32 cellular contexts compared by ENCODE assay signal in the genomic region with DNA sequence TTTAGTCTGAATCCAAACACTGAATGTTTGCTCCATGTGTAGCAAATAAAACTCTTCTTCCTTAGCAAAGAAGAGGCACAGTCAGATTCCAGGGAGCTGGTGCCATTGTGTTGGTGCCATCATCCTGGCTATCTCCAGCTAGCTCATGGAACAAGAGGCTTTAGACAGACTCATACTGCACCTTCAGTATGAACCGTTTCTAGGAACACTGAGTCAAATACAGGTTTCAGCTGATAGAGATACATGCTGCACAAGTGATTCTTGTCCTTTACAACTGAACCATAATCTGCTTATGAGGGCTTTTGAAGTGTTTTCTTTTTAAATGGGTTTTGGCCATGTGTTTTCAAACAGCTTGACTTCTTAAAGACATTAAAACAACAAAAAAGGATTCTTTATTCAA.
"Had no signal": no experiment of that assay in that cellular context is flagged by ENCODE, and none has a peak within 500 bp of the region (broad histone marks: within the 10 kb centered on the region; RNA-seq: fewer than 3 reads in every experiment).

No MANE protein-coding gene starts in this region.

- H3K27me3 ChIP-seq: ascending aorta, breast epithelium, cardiac muscle cell, colonic mucosa, heart left ventricle had no signal

- DNase-seq: activated B cell treated with CpG ODN at 0.5 μM for 24 hours; activated CD4-positive, alpha-beta memory T cell treated with anti-CD3 and anti-CD28 coated beads, Interleukin-2, amount 10 ng/mL, durations not matched to agents 7 days and 5 days; activated CD4-positive, alpha-beta T cell treated with anti-CD3 and anti-CD28 coated beads, Interleukin-2, amount 10 ng/mL, durations not matched to agents 7 days and 5 days; activated CD4-positive, alpha-beta T cell treated with anti-CD3 and anti-CD28 coated beads, Interleukin-2, amount 50 U/mL, for 4 hours; activated CD8-positive, alpha-beta memory T cell treated with anti-CD3 and anti-CD28 coated beads, Interleukin-2, amount 50 U/mL, for 48 hours; activated gamma-delta T cell; activated naive CD4-positive, alpha-beta T cell; activated naive CD4-positive, alpha-beta T cell treated with anti-CD3 and anti-CD28 coated beads, Interleukin-2, amount 10 ng/mL, durations not matched to agents 7 days and 5 days; activated naive CD8-positive, alpha-beta T cell treated with anti-CD3 and anti-CD28 coated beads, Interleukin-2, amount 10 ng/mL, durations not matched to agents 7 days and 5 days; activated T-cell treated with anti-CD3 and anti-CD28 coated beads for 4 hours; activated T-cell treated with anti-CD3 and anti-CD28 coated beads, Interleukin-2, amount 50 U/mL, for 24 hours; central memory CD4-positive, alpha-beta T cell; cerebellar nuclear complex; colonic mucosa; effector CD8-positive, alpha-beta T cell; endodermal cell; foreskin fibroblast; glutamatergic neuron; heart left ventricle; hypothalamus; T-helper 17 cell; T1000; WERI-Rb-1 had no signal

- H3K27me3 Mint-ChIP-seq: activated B cell treated with CpG ODN at 0.5 μM for 24 hours; activated CD4-positive, alpha-beta memory T cell treated with anti-CD3 and anti-CD28 coated beads, Interleukin-2, amount 10 ng/mL, durations not matched to agents 7 days and 5 days; activated CD4-positive, alpha-beta T cell treated with anti-CD3 and anti-CD28 coated beads, Interleukin-2, amount 10 ng/mL, durations not matched to agents 7 days and 5 days; activated naive CD4-positive, alpha-beta T cell treated with anti-CD3 and anti-CD28 coated beads, Interleukin-2, amount 10 ng/mL, durations not matched to agents 7 days and 5 days; activated naive CD8-positive, alpha-beta T cell treated with anti-CD3 and anti-CD28 coated beads, Interleukin-2, amount 10 ng/mL, durations not matched to agents 7 days and 5 days; activated T-cell treated with anti-CD3 and anti-CD28 coated beads, Interleukin-2, amount 50 U/mL, for 24 hours; brain; T-helper 17 cell had no signal

- ATAC-seq: activated CD4-positive, CD25-positive, alpha-beta regulatory T cell treated with anti-CD3 and anti-CD28 coated beads, Interleukin-2, amount 50 U/mL, for 24 hours; esophagus mucosa; heart left ventricle; T-helper 17 cell had no signal

- H3K4me1 Mint-ChIP-seq: activated CD4-positive, alpha-beta memory T cell treated with anti-CD3 and anti-CD28 coated beads, Interleukin-2, amount 10 ng/mL, durations not matched to agents 7 days and 5 days; activated naive CD4-positive, alpha-beta T cell treated with anti-CD3 and anti-CD28 coated beads, Interleukin-2, amount 10 ng/mL, durations not matched to agents 7 days and 5 days; activated naive CD8-positive, alpha-beta T cell treated with anti-CD3 and anti-CD28 coated beads, Interleukin-2, amount 10 ng/mL, durations not matched to agents 7 days and 5 days; endodermal cell had no signal

- H3K9me3 Mint-ChIP-seq: activated B cell treated with CpG ODN at 0.5 μM for 24 hours; activated CD4-positive, alpha-beta memory T cell treated with anti-CD3 and anti-CD28 coated beads, Interleukin-2, amount 10 ng/mL, durations not matched to agents 7 days and 5 days; activated CD4-positive, alpha-beta T cell treated with anti-CD3 and anti-CD28 coated beads, Interleukin-2, amount 10 ng/mL, durations not matched to agents 7 days and 5 days; activated naive CD4-positive, alpha-beta T cell treated with anti-CD3 and anti-CD28 coated beads, Interleukin-2, amount 10 ng/mL, durations not matched to agents 7 days and 5 days; activated naive CD4-positive, alpha-beta T cell treated with anti-CD3 and anti-CD28 coated beads, Interleukin-2, amount 50 U/mL, for 72 hours; activated naive CD8-positive, alpha-beta T cell treated with anti-CD3 and anti-CD28 coated beads, Interleukin-2, amount 10 ng/mL, durations not matched to agents 7 days and 5 days; activated T-cell treated with anti-CD3 and anti-CD28 coated beads, Interleukin-2, amount 50 U/mL, for 24 hours; activated T-helper 1 cell treated with anti-CD3 and anti-CD28 coated beads, Interleukin-12 subunit alpha, Interleukin-12 subunit beta, Interleukin-2, Interleukin-4 antibody, amounts not matched to agents 30 ng/mL and 10 ng/mL and 1 ng/mL, durations not matched to agents 14 hours and 24 hours and 36 hours; brain; endodermal cell; T-helper 2 cell treated with Interferon-gamma antibody and Interleukin-4, amounts not matched to agents 5 μg/mL and 100 μg/mL, for 36 hours had no signal

- H3K27ac Mint-ChIP-seq: activated B cell treated with CpG ODN at 0.5 μM for 24 hours; activated CD4-positive, alpha-beta memory T cell treated with anti-CD3 and anti-CD28 coated beads, Interleukin-2, amount 10 ng/mL, durations not matched to agents 7 days and 5 days; activated CD4-positive, alpha-beta T cell treated with anti-CD3 and anti-CD28 coated beads, Interleukin-2, amount 10 ng/mL, durations not matched to agents 7 days and 5 days; activated naive CD4-positive, alpha-beta T cell treated with anti-CD3 and anti-CD28 coated beads, Interleukin-2, amount 10 ng/mL, durations not matched to agents 7 days and 5 days; activated naive CD4-positive, alpha-beta T cell treated with anti-CD3 and anti-CD28 coated beads, Interleukin-2, amount 50 U/mL, for 72 hours; activated naive CD8-positive, alpha-beta T cell treated with anti-CD3 and anti-CD28 coated beads, Interleukin-2, amount 10 ng/mL, durations not matched to agents 7 days and 5 days; activated T-cell treated with anti-CD3 and anti-CD28 coated beads, Interleukin-2, amount 50 U/mL, for 24 hours; activated T-helper 1 cell treated with anti-CD3 and anti-CD28 coated beads, Interleukin-12 subunit alpha, Interleukin-12 subunit beta, Interleukin-2, Interleukin-4 antibody, amounts not matched to agents 30 ng/mL and 10 ng/mL and 1 ng/mL, durations not matched to agents 14 hours and 24 hours and 36 hours; endodermal cell; T-helper 17 cell; T-helper 2 cell treated with Interferon-gamma antibody and Interleukin-4, amounts not matched to agents 5 μg/mL and 100 μg/mL, for 36 hours had no signal

- H3K36me3 ChIP-seq: breast epithelium had no signal

- H3K4me3 ChIP-seq: ascending aorta, breast epithelium, cardiac muscle cell, colonic mucosa, heart left ventricle had no signal

- H3K9me3 ChIP-seq: ascending aorta, breast epithelium, colonic mucosa, heart left ventricle had no signal

- H3K4me3 Mint-ChIP-seq: activated B cell treated with CpG ODN at 0.5 μM for 24 hours; activated CD4-positive, alpha-beta memory T cell treated with anti-CD3 and anti-CD28 coated beads, Interleukin-2, amount 10 ng/mL, durations not matched to agents 7 days and 5 days; activated CD4-positive, alpha-beta T cell treated with anti-CD3 and anti-CD28 coated beads, Interleukin-2, amount 10 ng/mL, durations not matched to agents 7 days and 5 days; activated naive CD4-positive, alpha-beta T cell treated with anti-CD3 and anti-CD28 coated beads, Interleukin-2, amount 10 ng/mL, durations not matched to agents 7 days and 5 days; activated naive CD8-positive, alpha-beta T cell treated with anti-CD3 and anti-CD28 coated beads, Interleukin-2, amount 10 ng/mL, durations not matched to agents 7 days and 5 days; activated T-cell treated with anti-CD3 and anti-CD28 coated beads, Interleukin-2, amount 50 U/mL, for 24 hours; activated T-helper 1 cell treated with anti-CD3 and anti-CD28 coated beads, Interleukin-12 subunit alpha, Interleukin-12 subunit beta, Interleukin-2, Interleukin-4 antibody, amounts not matched to agents 30 ng/mL and 10 ng/mL and 1 ng/mL, durations not matched to agents 14 hours and 24 hours and 36 hours; brain; endodermal cell; T-helper 17 cell; T-helper 2 cell treated with Interferon-gamma antibody and Interleukin-4, amounts not matched to agents 5 μg/mL and 100 μg/mL, for 36 hours had no signal

- H3K4me1 ChIP-seq: ascending aorta, breast epithelium, colonic mucosa, heart left ventricle had no signal
